In the genomic region with DNA sequence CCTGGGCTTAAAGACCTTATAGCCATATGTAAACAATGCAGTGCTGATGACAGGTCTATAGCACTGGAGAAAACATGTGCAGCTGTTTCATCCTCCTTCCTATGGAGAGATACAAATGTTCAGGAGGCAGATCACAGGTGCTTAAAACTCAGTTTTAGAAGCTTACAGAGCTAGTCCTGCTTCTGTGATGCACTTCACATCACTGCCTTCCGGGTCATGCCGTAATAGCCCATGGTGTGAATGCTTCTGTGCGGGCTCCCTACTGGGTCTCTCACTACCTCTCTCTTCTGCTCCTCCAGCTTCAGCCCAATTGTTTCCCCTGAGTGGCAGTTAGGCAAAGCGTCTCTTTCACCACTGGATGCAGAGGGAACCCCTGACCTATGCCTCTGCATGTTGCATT, we compare ENCODE assay signal across 21 cellular contexts.
A peak's percentile ranks its signal among the peaks of the same experiment; 100 is the strongest.
DNase-seq lines count a peak whose midpoint lies in the region; ATAC-seq and TF ChIP-seq lines count a peak whose summit lies in the region.
"Had no signal": no experiment of that assay in that cellular context is flagged by ENCODE, and none has a peak within 500 bp of the region (broad histone marks: within the 10 kb centered on the region; RNA-seq: fewer than 3 reads in every experiment).

No MANE protein-coding gene starts in this region.

- intact Hi-C loops in Right ventricle myocardium inferior (cut with DNase I), result no loop called here

- H3K36me3 Mint-ChIP-seq in brain, result no peaks in the 10 kb centered on the region
- H3K36me3 Mint-ChIP-seq: activated CD8-positive, alpha-beta memory T cell treated with anti-CD3 and anti-CD28 coated beads, Interleukin-2, amount 10 ng/mL, durations not matched to agents 7 days and 5 days; activated naive CD4-positive, alpha-beta T cell treated with anti-CD3 and anti-CD28 coated beads, Interleukin-2, amount 50 U/mL, for 24 hours had no signal

- no peak for TF ChIP-seq CTCF in brain (conservative IDR thresholded peaks at IDR 0.05)

- peaks cover 3 to 12% (median 10%) of the 10 kb centered on the region in 5 experiments for H3K9me3 Mint-ChIP-seq in brain

- DNase-seq in NCI-H2227 (lab: John Stamatoyannopoulos, UW; ENCODE audit: unreplicated experiment) (peak; percentile 3), NCI-H2227 treated with DMSO at 0.1 percent for 48 hours (lab: John Stamatoyannopoulos, UW) (no peak), NCI-H69 (lab: John Stamatoyannopoulos, UW) (peak; percentile 97), Right ventricle myocardium inferior (ENCODE audit: missing footprints) (no peak), NCI-H2196 (lab: John Stamatoyannopoulos, UW; ENCODE audit: unreplicated experiment) (no peak), superior temporal gyrus (ENCODE audit: extremely low spot score) (no peak)
- no peak for DNase-seq in stimulated activated CD4-positive, alpha-beta T cell treated with anti-CD3 and anti-CD28 coated beads, Interleukin-4, amount 100 ng/mL, for 24 hours
- DNase-seq: 8988T; activated CD4-positive, alpha-beta T cell treated with anti-CD3 and anti-CD28 coated beads, Interleukin-2, amount 10 ng/mL, durations not matched to agents 24 days and 14 days; activated CD8-positive, alpha-beta memory T cell treated with anti-CD3 and anti-CD28 coated beads, Interleukin-2, amount 10 ng/mL, durations not matched to agents 7 days and 5 days; cerebellar nuclear complex; effector CD4-positive, alpha-beta T cell; foreskin melanocyte; GDM1; NCI-H1048; NCI-H226 had no signal

- ATAC-seq in Right ventricle myocardium inferior, result no peak
- ATAC-seq: activated CD8-positive, alpha-beta memory T cell treated with anti-CD3 and anti-CD28 coated beads, Interleukin-2, amount 10 ng/mL, durations not matched to agents 7 days and 5 days had no signal

- H3K27ac Mint-ChIP-seq in brain, result peak overlapping the region in 3 of 5 experiments; percentile 31 to 62 (median 58)
- H3K27ac Mint-ChIP-seq: activated CD4-positive, alpha-beta T cell treated with anti-CD3 and anti-CD28 coated beads, Interleukin-2, amount 10 ng/mL, durations not matched to agents 24 days and 14 days; activated CD8-positive, alpha-beta memory T cell treated with anti-CD3 and anti-CD28 coated beads, Interleukin-2, amount 10 ng/mL, durations not matched to agents 7 days and 5 days; activated naive CD4-positive, alpha-beta T cell treated with anti-CD3 and anti-CD28 coated beads, Interleukin-2, amount 50 U/mL, for 24 hours; activated T-helper 1 cell treated with anti-CD3 and anti-CD28 coated beads, Interleukin-12 subunit alpha, Interleukin-12 subunit beta, Interleukin-2, Interleukin-4 antibody, amounts not matched to agents 30 ng/mL and 10 ng/mL and 1 ng/mL, durations not matched to agents 14 hours and 24 hours and 36 hours; B cell; T-helper 1 cell treated with Interleukin-12 subunit alpha and Interleukin-12 subunit beta and Interleukin-4 antibody, amounts not matched to agents 30 μg/mL and 1 μg/mL, for 36 hours had no signal

- no peak overlapping the region for H3K4me3 Mint-ChIP-seq in brain
- H3K4me3 Mint-ChIP-seq: activated CD4-positive, alpha-beta T cell treated with anti-CD3 and anti-CD28 coated beads, Interleukin-2, amount 10 ng/mL, durations not matched to agents 24 days and 14 days; activated CD8-positive, alpha-beta memory T cell treated with anti-CD3 and anti-CD28 coated beads, Interleukin-2, amount 10 ng/mL, durations not matched to agents 7 days and 5 days; activated naive CD4-positive, alpha-beta T cell treated with anti-CD3 and anti-CD28 coated beads, Interleukin-2, amount 50 U/mL, for 24 hours; activated T-helper 1 cell treated with anti-CD3 and anti-CD28 coated beads, Interleukin-12 subunit alpha, Interleukin-12 subunit beta, Interleukin-2, Interleukin-4 antibody, amounts not matched to agents 30 ng/mL and 10 ng/mL and 1 ng/mL, durations not matched to agents 14 hours and 24 hours and 36 hours; B cell; T-helper 1 cell treated with Interleukin-12 subunit alpha and Interleukin-12 subunit beta and Interleukin-4 antibody, amounts not matched to agents 30 μg/mL and 1 μg/mL, for 36 hours had no signal

- peaks cover 17% of the 10 kb centered on the region for H3K4me1 Mint-ChIP-seq in brain
- H3K4me1 Mint-ChIP-seq: activated CD4-positive, alpha-beta T cell treated with anti-CD3 and anti-CD28 coated beads, Interleukin-2, amount 10 ng/mL, durations not matched to agents 24 days and 14 days; activated CD8-positive, alpha-beta memory T cell treated with anti-CD3 and anti-CD28 coated beads, Interleukin-2, amount 10 ng/mL, durations not matched to agents 7 days and 5 days; activated naive CD4-positive, alpha-beta T cell treated with anti-CD3 and anti-CD28 coated beads, Interleukin-2, amount 50 U/mL, for 24 hours; B cell had no signal

- H3K27me3 Mint-ChIP-seq in brain, result peaks cover 5% of the 10 kb centered on the region
- H3K27me3 Mint-ChIP-seq: activated CD4-positive, alpha-beta T cell treated with anti-CD3 and anti-CD28 coated beads, Interleukin-2, amount 10 ng/mL, durations not matched to agents 24 days and 14 days; activated CD8-positive, alpha-beta memory T cell treated with anti-CD3 and anti-CD28 coated beads, Interleukin-2, amount 10 ng/mL, durations not matched to agents 7 days and 5 days; activated naive CD4-positive, alpha-beta T cell treated with anti-CD3 and anti-CD28 coated beads, Interleukin-2, amount 50 U/mL, for 24 hours; B cell had no signal

Comparison
In these comparisons a context has a peak if more than half of its experiments do, and no peak if none do; other contexts are left out.
1. DNase-seq: peak in NCI-H2227 (single experiment) and NCI-H69 (single experiment); none in NCI-H2227 treated with DMSO at 0.1 percent for 48 hours (single experiment), Right ventricle myocardium inferior (single experiment), NCI-H2196 (single experiment), stimulated activated CD4-positive, alpha-beta T cell treated with anti-CD3 and anti-CD28 coated beads, Interleukin-4, amount 100 ng/mL, for 24 hours (single experiment) and superior temporal gyrus (single experiment).